1 cellular context compared by ENCODE assay signal in genomic region chr15:48005921-48006541, GRCh38.
TF ChIP-seq lines count a peak whose summit lies in the region.

No MANE protein-coding gene starts in this region.

TF ChIP-seq in HEK293, 187 proteins besides CTCF, POLR2A, EP300 and RAD21 (continued from another document):
- TF ChIP-seq, protein P1, sequence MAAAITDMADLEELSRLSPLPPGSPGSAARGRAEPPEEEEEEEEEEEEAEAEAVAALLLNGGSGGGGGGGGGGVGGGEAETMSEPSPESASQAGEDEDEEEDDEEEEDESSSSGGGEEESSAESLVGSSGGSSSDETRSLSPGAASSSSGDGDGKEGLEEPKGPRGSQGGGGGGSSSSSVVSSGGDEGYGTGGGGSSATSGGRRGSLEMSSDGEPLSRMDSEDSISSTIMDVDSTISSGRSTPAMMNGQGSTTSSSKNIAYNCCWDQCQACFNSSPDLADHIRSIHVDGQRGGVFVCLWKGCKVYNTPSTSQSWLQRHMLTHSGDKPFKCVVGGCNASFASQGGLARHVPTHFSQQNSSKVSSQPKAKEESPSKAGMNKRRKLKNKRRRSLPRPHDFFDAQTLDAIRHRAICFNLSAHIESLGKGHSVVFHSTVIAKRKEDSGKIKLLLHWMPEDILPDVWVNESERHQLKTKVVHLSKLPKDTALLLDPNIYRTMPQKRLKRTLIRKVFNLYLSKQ (tag by site-specific recombination; IDR thresholded peaks at IDR 0.05; ENCODE audit: borderline replicate concordance), result no peak
- TF ChIP-seq KLF10 (tag by site-specific recombination; IDR thresholded peaks at IDR 0.05) (no peak), ZNF302 (tag by site-specific recombination; IDR thresholded peaks at IDR 0.05; ENCODE audit: low read depth) (no peak), MYNN (tag by site-specific recombination; IDR thresholded peaks at IDR 0.05; ENCODE audit: borderline replicate concordance) (no peak), ZNF354C (tag by site-specific recombination; IDR thresholded peaks at IDR 0.05; ENCODE audit: borderline replicate concordance, low read depth) (no peak), ZNF639 (tag by site-specific recombination; IDR thresholded peaks at IDR 0.05) (no peak), ZNF184 (tag by site-specific recombination; IDR thresholded peaks at IDR 0.05) (no peak), ZNF138 (tag by site-specific recombination; IDR thresholded peaks at IDR 0.05; ENCODE audit: borderline replicate concordance) (no peak), YY1 (tag by site-specific recombination; IDR thresholded peaks at IDR 0.05) (no peak), ZNF292 (tag by site-specific recombination; IDR thresholded peaks at IDR 0.05; ENCODE audit: borderline replicate concordance, low read depth) (no peak), ZBTB1 (tag by site-specific recombination; IDR thresholded peaks at IDR 0.05) (no peak), ZXDB (tag by site-specific recombination; IDR thresholded peaks at IDR 0.05) (no peak), ZNF48 (tag by site-specific recombination; IDR thresholded peaks at IDR 0.05) (no peak), ZNF324 (tag by site-specific recombination; IDR thresholded peaks at IDR 0.05) (0 out of 2 replicates have a peak, but pooled peaks have one; percentile 16), ZNF629 (tag by site-specific recombination; IDR thresholded peaks at IDR 0.05) (no peak), ZNF548 (tag by site-specific recombination; IDR thresholded peaks at IDR 0.05) (no peak), OSR2 (tag by site-specific recombination; IDR thresholded peaks at IDR 0.05) (peak; percentile 10; the same call in 1 of the 2 replicates), ZNF624 (tag by site-specific recombination; IDR thresholded peaks at IDR 0.05) (no peak), ZNF311 (tag by site-specific recombination; IDR thresholded peaks at IDR 0.05; ENCODE audit: borderline replicate concordance) (no peak), ZNF707 (tag by site-specific recombination; IDR thresholded peaks at IDR 0.05) (no peak), OVOL3 (tag by site-specific recombination; IDR thresholded peaks at IDR 0.05) (no peak), SP2 (tag by site-specific recombination; IDR thresholded peaks at IDR 0.05) (no peak), ZNF76 (tag by site-specific recombination; IDR thresholded peaks at IDR 0.05; ENCODE audit: borderline replicate concordance, low read depth) (no peak), ZNF274 (IDR thresholded peaks at IDR 0.05; ENCODE audit: low read length) (no peak), ZNF274 (tag by site-specific recombination; IDR thresholded peaks at IDR 0.05; ENCODE audit: borderline replicate concordance) (no peak)
- TF ChIP-seq, protein P2, sequence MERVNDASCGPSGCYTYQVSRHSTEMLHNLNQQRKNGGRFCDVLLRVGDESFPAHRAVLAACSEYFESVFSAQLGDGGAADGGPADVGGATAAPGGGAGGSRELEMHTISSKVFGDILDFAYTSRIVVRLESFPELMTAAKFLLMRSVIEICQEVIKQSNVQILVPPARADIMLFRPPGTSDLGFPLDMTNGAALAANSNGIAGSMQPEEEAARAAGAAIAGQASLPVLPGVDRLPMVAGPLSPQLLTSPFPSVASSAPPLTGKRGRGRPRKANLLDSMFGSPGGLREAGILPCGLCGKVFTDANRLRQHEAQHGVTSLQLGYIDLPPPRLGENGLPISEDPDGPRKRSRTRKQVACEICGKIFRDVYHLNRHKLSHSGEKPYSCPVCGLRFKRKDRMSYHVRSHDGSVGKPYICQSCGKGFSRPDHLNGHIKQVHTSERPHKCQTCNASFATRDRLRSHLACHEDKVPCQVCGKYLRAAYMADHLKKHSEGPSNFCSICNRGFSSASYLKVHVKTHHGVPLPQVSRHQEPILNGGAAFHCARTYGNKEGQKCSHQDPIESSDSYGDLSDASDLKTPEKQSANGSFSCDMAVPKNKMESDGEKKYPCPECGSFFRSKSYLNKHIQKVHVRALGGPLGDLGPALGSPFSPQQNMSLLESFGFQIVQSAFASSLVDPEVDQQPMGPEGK (tag by site-specific recombination; IDR thresholded peaks at IDR 0.05), result no peak
- TF ChIP-seq, protein P3, sequence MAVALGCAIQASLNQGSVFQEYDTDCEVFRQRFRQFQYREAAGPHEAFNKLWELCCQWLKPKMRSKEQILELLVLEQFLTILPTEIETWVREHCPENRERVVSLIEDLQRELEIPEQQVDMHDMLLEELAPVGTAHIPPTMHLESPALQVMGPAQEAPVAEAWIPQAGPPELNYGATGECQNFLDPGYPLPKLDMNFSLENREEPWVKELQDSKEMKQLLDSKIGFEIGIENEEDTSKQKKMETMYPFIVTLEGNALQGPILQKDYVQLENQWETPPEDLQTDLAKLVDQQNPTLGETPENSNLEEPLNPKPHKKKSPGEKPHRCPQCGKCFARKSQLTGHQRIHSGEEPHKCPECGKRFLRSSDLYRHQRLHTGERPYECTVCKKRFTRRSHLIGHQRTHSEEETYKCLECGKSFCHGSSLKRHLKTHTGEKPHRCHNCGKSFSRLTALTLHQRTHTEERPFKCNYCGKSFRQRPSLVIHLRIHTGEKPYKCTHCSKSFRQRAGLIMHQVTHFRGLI (tag by site-specific recombination; IDR thresholded peaks at IDR 0.05), result no peak
- TF ChIP-seq, protein P4, sequence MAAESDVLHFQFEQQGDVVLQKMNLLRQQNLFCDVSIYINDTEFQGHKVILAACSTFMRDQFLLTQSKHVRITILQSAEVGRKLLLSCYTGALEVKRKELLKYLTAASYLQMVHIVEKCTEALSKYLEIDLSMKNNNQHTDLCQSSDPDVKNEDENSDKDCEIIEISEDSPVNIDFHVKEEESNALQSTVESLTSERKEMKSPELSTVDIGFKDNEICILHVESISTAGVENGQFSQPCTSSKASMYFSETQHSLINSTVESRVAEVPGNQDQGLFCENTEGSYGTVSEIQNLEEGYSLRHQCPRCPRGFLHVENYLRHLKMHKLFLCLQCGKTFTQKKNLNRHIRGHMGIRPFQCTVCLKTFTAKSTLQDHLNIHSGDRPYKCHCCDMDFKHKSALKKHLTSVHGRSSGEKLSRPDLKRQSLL (tag by site-specific recombination; IDR thresholded peaks at IDR 0.05), result no peak
- TF ChIP-seq, protein P5, sequence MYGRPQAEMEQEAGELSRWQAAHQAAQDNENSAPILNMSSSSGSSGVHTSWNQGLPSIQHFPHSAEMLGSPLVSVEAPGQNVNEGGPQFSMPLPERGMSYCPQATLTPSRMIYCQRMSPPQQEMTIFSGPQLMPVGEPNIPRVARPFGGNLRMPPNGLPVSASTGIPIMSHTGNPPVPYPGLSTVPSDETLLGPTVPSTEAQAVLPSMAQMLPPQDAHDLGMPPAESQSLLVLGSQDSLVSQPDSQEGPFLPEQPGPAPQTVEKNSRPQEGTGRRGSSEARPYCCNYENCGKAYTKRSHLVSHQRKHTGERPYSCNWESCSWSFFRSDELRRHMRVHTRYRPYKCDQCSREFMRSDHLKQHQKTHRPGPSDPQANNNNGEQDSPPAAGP (tag by site-specific recombination; IDR thresholded peaks at IDR 0.05), result peak; percentile 53; the same call in 1 of the 2 replicates
